ENCODE assay signal across 12 cellular contexts in genomic region chr4:138609943-138610350, GRCh38.
DNase-seq lines count a peak whose midpoint lies in the region; ATAC-seq and TF ChIP-seq lines count a peak whose summit lies in the region.
"Had no signal": no experiment of that assay in that cellular context is flagged by ENCODE, and none has a peak within 500 bp of the region (broad histone marks: within the 10 kb centered on the region; RNA-seq: fewer than 3 reads in every experiment).

No MANE protein-coding gene starts in this region.

- no peak overlapping the region for H3K4me2 ChIP-seq in neural progenitor cell

- ATAC-seq in GM21576 (IDR thresholded peaks at IDR 0.05; ENCODE audit: unreplicated experiment), result no peak

- no peak overlapping the region for H3K4me3 Mint-ChIP-seq in neural progenitor cell
- H3K4me3 Mint-ChIP-seq: activated CD4-positive, alpha-beta memory T cell treated with anti-CD3 and anti-CD28 coated beads for 36 hours; CD8-positive, alpha-beta memory T cell had no signal

- H3K27me3 ChIP-seq in AG04450 (ENCODE audit: control insufficient read depth, insufficient read depth, low read length) (no peaks in the 10 kb centered on the region), neural progenitor cell (no peaks in the 10 kb centered on the region)

- no peaks in the 10 kb centered on the region for H3K36me3 ChIP-seq in neural progenitor cell

- no peak overlapping the region for H3K9ac ChIP-seq in neural progenitor cell

- peaks cover 19% of the 10 kb centered on the region for H3K9me3 Mint-ChIP-seq in neural progenitor cell
- H3K9me3 Mint-ChIP-seq: activated CD4-positive, alpha-beta memory T cell treated with anti-CD3 and anti-CD28 coated beads for 36 hours had no signal

- CTCF ChIA-PET in AG04450 (lab: Charles Lee), result interaction anchor here (1.0 kb wide), 1 partner anchor 354 kb away, joined by 4 read pairs; no protein-coding TSS in a partner anchor

- no peaks in the 10 kb centered on the region for H4K20me1 ChIP-seq in neural progenitor cell (ENCODE audit: low read depth)

- H3K27ac ChIP-seq in AG04450 (ENCODE audit: low read depth, low read length), result peak overlapping the region; percentile 47
- H3K27ac ChIP-seq in neural progenitor cell, result no peak overlapping the region

- no peaks in the 10 kb centered on the region for H3F3A ChIP-seq in neural progenitor cell (ENCODE audit: low read depth)

- H3K79me2 ChIP-seq in neural progenitor cell (ENCODE audit: low read depth), result no peaks in the 10 kb centered on the region

- peaks cover 1% of the 10 kb centered on the region for H3K36me3 Mint-ChIP-seq in neural progenitor cell
- H3K36me3 Mint-ChIP-seq: activated CD4-positive, alpha-beta memory T cell treated with anti-CD3 and anti-CD28 coated beads for 36 hours; CD8-positive, alpha-beta memory T cell had no signal

- H3K27ac Mint-ChIP-seq in neural progenitor cell, result no peak overlapping the region
- H3K27ac Mint-ChIP-seq: activated CD4-positive, alpha-beta memory T cell treated with anti-CD3 and anti-CD28 coated beads for 36 hours; CD8-positive, alpha-beta memory T cell had no signal

- H3K4me1 Mint-ChIP-seq in neural progenitor cell, result peaks cover 4% of the 10 kb centered on the region
- H3K4me1 Mint-ChIP-seq: CD8-positive, alpha-beta memory T cell had no signal

- no peaks in the 10 kb centered on the region for H3K4me1 ChIP-seq in neural progenitor cell

- no peaks in the 10 kb centered on the region for H3K9me3 ChIP-seq in AG04450 (ENCODE audit: control insufficient read depth, insufficient read depth, low read length)
- H3K9me3 ChIP-seq in neural progenitor cell (ENCODE audit: low read depth), result no peaks in the 10 kb centered on the region

- no peak overlapping the region for H3K4me3 ChIP-seq in AG04450 (ENCODE audit: low read depth, low read length)
- H3K4me3 ChIP-seq in neural progenitor cell, result no peak overlapping the region
- H3K4me3 ChIP-seq: coronary artery had no signal

- H2AFZ ChIP-seq in neural progenitor cell (replicated peaks), result no peak overlapping the region

- TF ChIP-seq CTCF in AG04450 (IDR thresholded peaks at IDR 0.05; ENCODE audit: low read depth, low read length) (no peak), GM20000 (IDR thresholded peaks at IDR 0.05; ENCODE audit: extremely low read depth, missing control alignments) (no peak), neural progenitor cell (IDR thresholded peaks at IDR 0.05) (no peak)

- POLR2A ChIA-PET in AG04450 (lab: Yijun Ruan, JAX), result no interaction called here

- H3K27me3 Mint-ChIP-seq in neural progenitor cell (ENCODE audit: insufficient read depth, low read depth), result peaks cover 3% of the 10 kb centered on the region

- DNase-seq in AG04450 (ENCODE audit: low read depth, low spot score), result no peak
- DNase-seq in GM20000 (ENCODE audit: low spot score), result peak; percentile 12
- DNase-seq in NCI-H226, result peak; percentile 10
- peak; percentile 44 for DNase-seq in fibroblast of the conjunctiva (ENCODE audit: low read depth)
- DNase-seq in neural progenitor cell (ENCODE audit: low spot score), result no peak
- no peak for DNase-seq in NCI-H128 (lab: John Stamatoyannopoulos, UW; ENCODE audit: unreplicated experiment)
- DNase-seq in CD1c-positive myeloid dendritic cell (ENCODE audit: extremely low spot score), result no peak
- DNase-seq: activated CD4-positive, alpha-beta memory T cell treated with anti-CD3 and anti-CD28 coated beads for 36 hours; CD8-positive, alpha-beta memory T cell; NCI-H748 treated with DMSO at 0.1 percent for 48 hours had no signal

Comparison
In these comparisons a context has a peak if more than half of its experiments do, and no peak if none do; other contexts are left out.
1. DNase-seq: peak in GM20000 (single experiment), NCI-H226 (single experiment) and fibroblast of the conjunctiva (single experiment); none in AG04450 (single experiment), neural progenitor cell (single experiment), NCI-H128 (single experiment) and CD1c-positive myeloid dendritic cell (single experiment).